8 cellular contexts compared by ENCODE assay signal in genomic region chr15:26864664-26865191, GRCh38. TPM values are rescaled to one million over a fixed set of nuclear protein-coding genes. Genes with fewer than 3 reads are reported as not detected.
DNase-seq lines count a peak whose midpoint lies in the region; ATAC-seq, FAIRE-seq and TF ChIP-seq lines count a peak whose summit lies in the region.

No MANE protein-coding gene starts in this region.

- FAIRE-seq in D721Med (lab: Jason Lieb, UNC) (no peak), small intestine (lab: Jason Lieb, UNC) (no peak)

- DNase-seq in D721Med (ENCODE audit: insufficient read length, low spot score) (no peak), LNCaP clone FGC (ENCODE audit: low read depth) (no peak), SJCRH30 (peak; percentile 47 to 77), cardiac muscle cell (ENCODE audit: low read depth in 1 of 2, low spot score in 1 of 2) (peak; percentile 52 to 82), small intestine (peak; percentile 2)

- H3K4me3 ChIP-seq in LNCaP clone FGC (ENCODE audit: low read depth, low read length) (no peak overlapping the region), SJCRH30 (no peak overlapping the region), cardiac muscle cell (no peak overlapping the region), small intestine (ENCODE audit: low read depth in 1 of 2, low read length in 2 of 2) (no peak overlapping the region)

- peak; percentile 91 for TF ChIP-seq CTCF in D721Med (IDR thresholded peaks at IDR 0.05; ENCODE audit: insufficient read depth, missing control alignments)
- peak; percentile 80 for TF ChIP-seq CTCF in LNCaP clone FGC (IDR thresholded peaks at IDR 0.05; ENCODE audit: control insufficient read depth, extremely low read depth, insufficient read depth)
- TF ChIP-seq CTCF in cardiac muscle cell (IDR thresholded peaks at IDR 0.05; ENCODE audit: low read depth, low read length), result peak; percentile 56

- peaks cover 1% of the 10 kb centered on the region for H3K4me1 ChIP-seq in SJCRH30
- H3K4me1 ChIP-seq in cardiac muscle cell (ENCODE audit: low read depth), result no peaks in the 10 kb centered on the region
- H3K4me1 ChIP-seq in small intestine (ENCODE audit: control insufficient read depth in 2 of 2, insufficient read depth in 1 of 2, low read depth in 1 of 2, low read length in 1 of 2), result no peaks in the 10 kb centered on the region

- ATAC-seq in HG03378 (IDR thresholded peaks at IDR 0.05; ENCODE audit: unreplicated experiment) (no peak), GM18907 (IDR thresholded peaks at IDR 0.05; ENCODE audit: unreplicated experiment) (no peak), HG03460 (IDR thresholded peaks at IDR 0.05; ENCODE audit: unreplicated experiment) (no peak)

- no peak overlapping the region for H3K27ac ChIP-seq in SJCRH30
- no peak overlapping the region for H3K27ac ChIP-seq in cardiac muscle cell
- no peak overlapping the region for H3K27ac ChIP-seq in small intestine (ENCODE audit: low read depth in 1 of 2, low read length in 1 of 2)

- H3K36me3 ChIP-seq in SJCRH30, result no peaks in the 10 kb centered on the region
- no peaks in the 10 kb centered on the region for H3K36me3 ChIP-seq in cardiac muscle cell
- H3K36me3 ChIP-seq in small intestine (ENCODE audit: control insufficient read depth in 2 of 2, insufficient read depth in 2 of 2, low read length in 2 of 2), result no peaks in the 10 kb centered on the region

- H3K27me3 ChIP-seq in SJCRH30, result no peaks in the 10 kb centered on the region
- peaks cover 44% of the 10 kb centered on the region for H3K27me3 ChIP-seq in cardiac muscle cell
- peaks cover 0 to 11% of the 10 kb centered on the region in 2 donors for H3K27me3 ChIP-seq in small intestine (ENCODE audit: control insufficient read depth in 2 of 2, insufficient read depth in 2 of 2, low read length in 2 of 2)

- H3K9me3 ChIP-seq in SJCRH30 (replicated peaks) (no peaks in the 10 kb centered on the region), cardiac muscle cell (ENCODE audit: low read depth) (no peaks in the 10 kb centered on the region), small intestine (ENCODE audit: control insufficient read depth, low read depth) (no peaks in the 10 kb centered on the region)

- 9 to 17% (median 12%) methylated on average over 8 of the region's 8 CpGs for WGBS in small intestine, 3 donors

RNA-seq across cellular contexts. Expression of gene GABRA5, which starts 2.1 kb away (rescaled TPM):
- total RNA-seq in SJCRH30 (2014; rRNA removed; shearing (Covaris generic)), result 0.61 and 0.67 TPM in 2 replicates
- total RNA-seq in cardiac muscle cell, result 0.32 TPM in 1 of 2 replicates, not detected in the other
- polyA plus RNA-seq in cardiac muscle cell, result 0.10 TPM in 1 of 2 replicates, not detected in the other
- polyA plus RNA-seq in small intestine, result under 1 TPM in 1 of 3 donors, not detected in 2; 0.03 TPM

Comparison
In these comparisons a context has a peak if more than half of its experiments do, and no peak if none do; other contexts are left out.
1. DNase-seq: peak in SJCRH30 (2 of 2), cardiac muscle cell (2 of 2) and small intestine (single experiment); none in D721Med (single experiment) and LNCaP clone FGC (single experiment).
2. Peak in every context shown above with its lines, with median percentiles within 50 percentile points of each other: CTCF ChIP-seq.